Comparison of ENCODE assay signal across 8 cellular contexts in genomic region chr10:102245101-102245931, GRCh38. TPM values are rescaled to one million over a fixed set of nuclear protein-coding genes. Genes with fewer than 3 reads are reported as not detected.
DNase-seq lines count a peak whose midpoint lies in the region; ATAC-seq and TF ChIP-seq lines count a peak whose summit lies in the region.

Gene GBF1 (plus strand): TSS chr10:102245532. CDS start chr10:102258939, 13,407 bp downstream.

- WGBS in mammary epithelial cell (ENCODE audit: low coverage, missing lambda C conversion rate): 2% methylated on average over 36 of the region's 47 CpGs

- in situ Hi-C loops in ACHN (cut with HindIII; ENCODE audit: low pct_ligation_motif_present, low pct_unique_long_range_greater_than_20kb, low sequenced_read_pairs): no loop called here
- in situ Hi-C loops in mammary epithelial cell (cut with MboI; ENCODE audit: low sequenced_read_pairs in 2 of 2): loop anchor here in 1 of 2 donors (5.0 to 25.0 kb wide), 2 partner anchors 37 to 342 kb away; no protein-coding TSS in a partner anchor

- H3K9ac ChIP-seq in mammary epithelial cell (ENCODE audit: insufficient read depth, low read length): peak within 1 kb of the TSS; percentile 78
- peak within 1 kb of the TSS; percentile 95 to 98 (median 98) for H3K9ac ChIP-seq in skeletal muscle tissue (ENCODE audit: low read depth in 1 of 3, low read length in 3 of 3)

- H3K27me3 ChIP-seq in WERI-Rb-1 (ENCODE audit: insufficient read depth, low read depth, severe bottlenecking) (no peaks in the 10 kb centered on the region), mammary epithelial cell (ENCODE audit: insufficient read depth, low read length) (peaks cover 2% of the 10 kb centered on the region), skeletal muscle tissue (ENCODE audit: control insufficient read depth in 3 of 3, insufficient read depth in 3 of 3, low read length in 3 of 3) (peaks cover 0 to 3% (median 0%) of the 10 kb centered on the region in 3 donors)

- peak within 1 kb of the TSS; percentile 99 for H2AFZ ChIP-seq in mammary epithelial cell (ENCODE audit: low read depth, low read length)

- peak within 1 kb of the TSS; percentile 89 for H3K27ac ChIP-seq in WERI-Rb-1
- H3K27ac ChIP-seq in mammary epithelial cell (ENCODE audit: insufficient read depth, low read depth, low read length): peak within 1 kb of the TSS; percentile 71
- H3K27ac ChIP-seq in skeletal muscle tissue (ENCODE audit: low read depth, low read length): peak within 1 kb of the TSS; percentile 95

- H3K9me3 ChIP-seq in WERI-Rb-1 (ENCODE audit: severe bottlenecking) (no peaks in the 10 kb centered on the region), mammary epithelial cell (replicated peaks; ENCODE audit: insufficient read depth, low read length) (no peaks in the 10 kb centered on the region), iPS-18c (ENCODE audit: control insufficient read depth, insufficient read depth, low read length) (no peaks in the 10 kb centered on the region), skeletal muscle tissue (ENCODE audit: control insufficient read depth in 3 of 3, low read length in 3 of 3) (no peaks in the 10 kb centered on the region)

- peak within 1 kb of the TSS; percentile 90 for H3K4me2 ChIP-seq in mammary epithelial cell (ENCODE audit: insufficient read depth, low read depth, low read length)

- no TSS peak for BruUV-seq in mammary epithelial cell (replicated peaks; lab: Mats Ljungman, UMichigan)

- CTCF ChIA-PET in mammary epithelial cell (lab: Charles Lee; ENCODE audit: low non-redundant PET): no interaction called here

- peak within 1 kb of the TSS; percentile 78 for H3K4me3 ChIP-seq in WERI-Rb-1 (ENCODE audit: low read depth, low read length)
- peak within 1 kb of the TSS; percentile 59 to 97 (median 70) for H3K4me3 ChIP-seq in mammary epithelial cell (replicated peaks in 1 of 3; ENCODE audit: insufficient read depth in 1 of 3, low read depth in 2 of 3, low read length in 3 of 3)
- peak within 1 kb of the TSS; percentile 88 for H3K4me3 ChIP-seq in iPS-18c (ENCODE audit: insufficient read depth, low read depth, low read length)
- peak within 1 kb of the TSS; percentile 96 to 100 (median 97) for H3K4me3 ChIP-seq in skeletal muscle tissue (ENCODE audit: low read length in 3 of 3)

- intact Hi-C loops in mammary epithelial cell (cut with micrococcal nuclease): loop anchor here (5.0 kb wide), 1 partner anchor 52 kb away; no protein-coding TSS in a partner anchor

- ATAC-seq in GM18873 (IDR thresholded peaks at IDR 0.05; ENCODE audit: low FRiP score, unreplicated experiment): peak; percentile 90
- peak; percentile 89 for ATAC-seq in HG03139 (IDR thresholded peaks at IDR 0.05; ENCODE audit: unreplicated experiment)

- H3K36me3 ChIP-seq in WERI-Rb-1: peaks cover 17% of the 10 kb centered on the region
- H3K36me3 ChIP-seq in mammary epithelial cell (ENCODE audit: insufficient read depth, low read length): no peaks in the 10 kb centered on the region
- no peaks in the 10 kb centered on the region for H3K36me3 ChIP-seq in skeletal muscle tissue (ENCODE audit: control insufficient read depth in 3 of 3, insufficient read depth in 3 of 3, low read length in 3 of 3)

- dilution Hi-C loops in mammary epithelial cell (cut with HindIII; ENCODE audit: low sequenced_read_pairs): no loop called here

- DNase-seq in ACHN: peak; percentile 100
- peak; percentile 99 for DNase-seq in NCI-H2227 (lab: John Stamatoyannopoulos, UW; ENCODE audit: unreplicated experiment)
- DNase-seq in WERI-Rb-1: peak; percentile 93
- peak; percentile 100 for DNase-seq in mammary epithelial cell

- no peaks in the 10 kb centered on the region for H4K20me1 ChIP-seq in mammary epithelial cell (ENCODE audit: insufficient read depth, low read length)

- peaks cover 46% of the 10 kb centered on the region for H3K4me1 ChIP-seq in mammary epithelial cell (ENCODE audit: insufficient read depth, low read length)
- peaks cover 59 to 63% (median 60%) of the 10 kb centered on the region in 3 donors for H3K4me1 ChIP-seq in skeletal muscle tissue (ENCODE audit: control insufficient read depth in 3 of 3, insufficient read depth in 3 of 3, low read length in 3 of 3)

- H3K79me2 ChIP-seq in mammary epithelial cell (ENCODE audit: insufficient read depth, low read length): peaks cover 49% of the 10 kb centered on the region

- TF ChIP-seq CTCF in WERI-Rb-1 (IDR thresholded peaks at IDR 0.05; ENCODE audit: low read depth, low read length) (no peak), mammary epithelial cell (conservative IDR thresholded peaks at IDR 0.05 in 1 of 2, IDR thresholded peaks at IDR 0.05 in 1 of 2; ENCODE audit: extremely low read depth in 1 of 2, insufficient read depth in 1 of 2, low read depth in 1 of 2, low read length in 2 of 2) (no peak)

RNA-seq across cellular contexts. Expression of gene GBF1, which starts in this region (rescaled TPM):
- total RNA-seq in mammary epithelial cell (10 to 100 TPM; 37.8 to 49.4 TPM), skeletal muscle tissue (17.7 TPM)
- polyA plus RNA-seq in mammary epithelial cell: 24.0 TPM
- 99.3 TPM for polyA minus RNA-seq in mammary epithelial cell

Comparison
In these comparisons a context has a peak if more than half of its experiments do, and no peak if none do; other contexts are left out.
1. Peak in every context shown above with its lines: DNase-seq, ATAC-seq, H3K4me3 ChIP-seq and H3K27ac ChIP-seq.